Comparison of ENCODE assay signal across 39 cellular contexts in genomic region chr16:35562919-35563318, GRCh38.
"Had no signal": no experiment of that assay in that cellular context is flagged by ENCODE, and none has a peak within 500 bp of the region (broad histone marks: within the 10 kb centered on the region; RNA-seq: fewer than 3 reads in every experiment).

No MANE protein-coding gene starts in this region.

- H3K4me3 Mint-ChIP-seq: activated B cell treated with CpG ODN at 0.5 μM for 24 hours; activated CD4-positive, alpha-beta memory T cell treated with anti-CD3 and anti-CD28 coated beads for 36 hours; activated CD4-positive, alpha-beta T cell treated with anti-CD3 and anti-CD28 coated beads, Interleukin-2, amount 10 ng/mL, durations not matched to agents 24 days and 14 days; activated CD8-positive, alpha-beta T cell treated with anti-CD3 and anti-CD28 coated beads for 36 hours; activated naive CD4-positive, alpha-beta T cell treated with anti-CD3 and anti-CD28 coated beads for 36 hours; activated naive CD8-positive, alpha-beta T cell treated with anti-CD3 and anti-CD28 coated beads for 36 hours; activated T-cell treated with anti-CD3 and anti-CD28 coated beads, Interleukin-2, amount 50 U/mL, for 4 hours; activated T-cell treated with anti-CD3 and anti-CD28 coated beads, Interleukin-2, amount 50 U/mL, for 72 hours; activated T-helper 1 cell treated with anti-CD3 and anti-CD28 coated beads, Interleukin-12 subunit alpha, Interleukin-12 subunit beta, Interleukin-2, Interleukin-4 antibody, amounts not matched to agents 30 ng/mL and 10 ng/mL and 1 ng/mL, durations not matched to agents 14 hours and 24 hours and 36 hours; activated T-helper 17 cell treated with anti-CD3 and anti-CD28 coated beads, Interleukin-2, amount 50 U/mL, for 72 hours; central memory CD8-positive, alpha-beta T cell; T-helper 1 cell treated with Interleukin-12 subunit alpha and Interleukin-12 subunit beta and Interleukin-4 antibody, amounts not matched to agents 30 μg/mL and 1 μg/mL, for 36 hours; T-helper 2 cell treated with Interferon-gamma antibody and Interleukin-4, amounts not matched to agents 5 μg/mL and 100 μg/mL, for 36 hours had no signal

- H3K27me3 ChIP-seq: adrenal gland, body of pancreas, brain microvascular endothelial cell, cardiac muscle cell had no signal

- ATAC-seq: activated CD8-positive, alpha-beta T cell treated with anti-CD3 and anti-CD28 coated beads for 36 hours; activated naive CD4-positive, alpha-beta T cell treated with anti-CD3 and anti-CD28 coated beads, Interleukin-2, amount 50 U/mL, for 72 hours; activated T-cell treated with anti-CD3 and anti-CD28 coated beads, Interleukin-2, amount 50 U/mL, for 4 hours; activated T-cell treated with anti-CD3 and anti-CD28 coated beads, Interleukin-2, amount 50 U/mL, for 72 hours; activated T-helper 17 cell treated with anti-CD3 and anti-CD28 coated beads, Interleukin-2, amount 50 U/mL, for 72 hours; body of pancreas had no signal

- H3K36me3 Mint-ChIP-seq: activated CD4-positive, alpha-beta memory T cell treated with anti-CD3 and anti-CD28 coated beads for 36 hours; activated naive CD8-positive, alpha-beta T cell treated with anti-CD3 and anti-CD28 coated beads for 36 hours had no signal

- H3K4me1 Mint-ChIP-seq: activated B cell treated with CpG ODN at 0.5 μM for 24 hours; activated CD4-positive, alpha-beta T cell treated with anti-CD3 and anti-CD28 coated beads, Interleukin-2, amount 10 ng/mL, durations not matched to agents 24 days and 14 days; activated naive CD8-positive, alpha-beta T cell treated with anti-CD3 and anti-CD28 coated beads for 36 hours; activated T-helper 17 cell treated with anti-CD3 and anti-CD28 coated beads, Interleukin-2, amount 50 U/mL, for 72 hours; central memory CD8-positive, alpha-beta T cell had no signal

- FAIRE-seq: astrocyte, bronchial epithelial cell, TTC549 had no signal

- H3K4me1 ChIP-seq: adrenal gland, body of pancreas had no signal

- H3K27ac Mint-ChIP-seq: activated B cell treated with CpG ODN at 0.5 μM for 24 hours; activated CD4-positive, alpha-beta memory T cell treated with anti-CD3 and anti-CD28 coated beads for 36 hours; activated CD4-positive, alpha-beta T cell treated with anti-CD3 and anti-CD28 coated beads, Interleukin-2, amount 10 ng/mL, durations not matched to agents 24 days and 14 days; activated CD8-positive, alpha-beta T cell treated with anti-CD3 and anti-CD28 coated beads for 36 hours; activated naive CD4-positive, alpha-beta T cell treated with anti-CD3 and anti-CD28 coated beads for 36 hours; activated naive CD4-positive, alpha-beta T cell treated with anti-CD3 and anti-CD28 coated beads, Interleukin-2, amount 50 U/mL, for 72 hours; activated naive CD8-positive, alpha-beta T cell treated with anti-CD3 and anti-CD28 coated beads for 36 hours; activated T-helper 1 cell treated with anti-CD3 and anti-CD28 coated beads, Interleukin-12 subunit alpha, Interleukin-12 subunit beta, Interleukin-2, Interleukin-4 antibody, amounts not matched to agents 30 ng/mL and 10 ng/mL and 1 ng/mL, durations not matched to agents 14 hours and 24 hours and 36 hours; activated T-helper 17 cell treated with anti-CD3 and anti-CD28 coated beads, Interleukin-2, amount 50 U/mL, for 72 hours; T-helper 1 cell treated with Interleukin-12 subunit alpha and Interleukin-12 subunit beta and Interleukin-4 antibody, amounts not matched to agents 30 μg/mL and 1 μg/mL, for 36 hours; T-helper 2 cell treated with Interferon-gamma antibody and Interleukin-4, amounts not matched to agents 5 μg/mL and 100 μg/mL, for 36 hours had no signal

- H3K27me3 Mint-ChIP-seq: activated B cell treated with CpG ODN at 0.5 μM for 24 hours; activated CD4-positive, alpha-beta memory T cell treated with anti-CD3 and anti-CD28 coated beads for 36 hours; activated CD4-positive, alpha-beta T cell treated with anti-CD3 and anti-CD28 coated beads, Interleukin-2, amount 10 ng/mL, durations not matched to agents 24 days and 14 days; activated CD8-positive, alpha-beta T cell treated with anti-CD3 and anti-CD28 coated beads for 36 hours; activated naive CD8-positive, alpha-beta T cell treated with anti-CD3 and anti-CD28 coated beads for 36 hours; activated T-helper 17 cell treated with anti-CD3 and anti-CD28 coated beads, Interleukin-2, amount 50 U/mL, for 72 hours; central memory CD8-positive, alpha-beta T cell had no signal

- H3K27ac ChIP-seq: adrenal gland, body of pancreas, brain microvascular endothelial cell, cardiac muscle cell, VCaP had no signal

- H3K9me3 ChIP-seq: adrenal gland, body of pancreas had no signal

- H3K9me3 Mint-ChIP-seq: activated naive CD8-positive, alpha-beta T cell treated with anti-CD3 and anti-CD28 coated beads for 36 hours had no signal

- H3K36me3 ChIP-seq: adrenal gland, brain microvascular endothelial cell, cardiac muscle cell had no signal

- DNase-seq: activated B cell treated with CpG ODN at 0.5 μM for 24 hours; activated CD4-positive, alpha-beta memory T cell treated with anti-CD3 and anti-CD28 coated beads for 36 hours; activated CD4-positive, alpha-beta T cell treated with anti-CD3 and anti-CD28 coated beads for 4 hours; activated CD4-positive, alpha-beta T cell treated with anti-CD3 and anti-CD28 coated beads, Interleukin-2, amount 10 ng/mL, durations not matched to agents 24 days and 14 days; activated CD4-positive, alpha-beta T cell treated with anti-CD3 and anti-CD28 coated beads, Interleukin-2, amount 50 U/mL, for 1 hour; activated CD4-positive, alpha-beta T cell treated with anti-CD3 and anti-CD28 coated beads, Interleukin-2, amount 50 U/mL, for 4 hours; activated CD4-positive, CD25-positive, alpha-beta regulatory T cell treated with anti-CD3 and anti-CD28 coated beads, Interleukin-2, amount 50 U/mL, for 72 hours; activated CD8-positive, alpha-beta memory T cell treated with anti-CD3 and anti-CD28 coated beads, Interleukin-2, amount 50 U/mL, for 4 hours; activated CD8-positive, alpha-beta T cell treated with anti-CD3 and anti-CD28 coated beads for 36 hours; activated effector memory CD4-positive, alpha-beta T cell treated with anti-CD3 and anti-CD28 coated beads, Interleukin-2, amount 50 U/mL, for 16 hours; activated gamma-delta T cell treated with Interleukin-2 at 50 U/mL for 16 hours; activated naive CD4-positive, alpha-beta T cell; activated naive CD4-positive, alpha-beta T cell treated with anti-CD3 and anti-CD28 coated beads for 36 hours; activated naive CD4-positive, alpha-beta T cell treated with anti-CD3 and anti-CD28 coated beads, Interleukin-2, amount 50 U/mL, for 16 hours; activated naive CD8-positive, alpha-beta T cell treated with anti-CD3 and anti-CD28 coated beads for 36 hours; activated T-cell treated with anti-CD3 and anti-CD28 coated beads for 4 hours; activated T-cell treated with anti-CD3 and anti-CD28 coated beads, Interleukin-2, amount 50 U/mL, for 1 hour; activated T-cell treated with anti-CD3 and anti-CD28 coated beads, Interleukin-2, amount 50 U/mL, for 4 hours; activated T-cell treated with anti-CD3 and anti-CD28 coated beads, Interleukin-2, amount 50 U/mL, for 72 hours; amniotic stem cell; aorta; body of pancreas; brain microvascular endothelial cell; caudate nucleus; T-helper 1 cell; T-helper 2 cell; T-helper 9 cell had no signal

- H3K4me3 ChIP-seq: adrenal gland, body of pancreas, cardiac muscle cell had no signal
